8 cellular contexts compared by ENCODE assay signal in the genomic region with DNA sequence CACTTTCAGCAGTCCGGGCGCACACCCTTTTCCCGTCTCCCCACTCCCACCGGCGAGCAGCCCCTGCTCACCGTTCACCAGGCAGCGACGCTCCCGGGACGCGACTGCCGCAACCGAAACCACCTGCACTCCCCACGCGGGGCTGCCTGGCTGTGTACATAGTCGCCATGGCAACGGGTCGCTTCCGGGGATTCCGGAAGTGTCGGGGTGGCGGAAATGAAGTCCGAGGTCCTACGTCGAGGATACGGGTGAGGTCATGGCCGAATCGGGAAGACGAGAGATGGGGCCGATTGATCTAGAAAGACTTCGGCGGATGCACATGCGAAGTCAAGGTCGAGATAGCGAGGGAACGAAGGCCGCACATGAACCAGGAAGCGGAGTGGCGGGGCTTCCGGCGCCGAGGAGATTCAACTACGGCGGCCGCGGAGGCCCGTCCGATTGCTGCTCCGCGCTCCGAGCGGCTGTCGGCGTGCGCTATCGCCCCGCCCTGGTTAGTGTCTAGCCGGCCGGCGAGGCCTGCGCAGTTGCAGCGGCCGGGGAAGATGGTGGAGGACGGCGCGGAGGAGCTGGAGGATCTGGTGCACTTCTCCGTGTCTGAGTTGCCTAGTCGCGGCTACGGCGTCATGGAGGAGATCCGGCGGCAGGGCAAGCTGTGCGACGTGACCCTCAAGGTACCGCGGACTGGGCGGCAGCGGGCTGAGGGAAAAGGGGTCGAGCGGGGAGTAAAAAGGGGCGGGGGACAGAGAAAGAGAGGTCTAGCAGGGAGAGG. TPM values are rescaled to one million over a fixed set of nuclear protein-coding genes. Genes with fewer than 3 reads are reported as not detected.
A peak's percentile ranks its signal among the peaks of the same experiment; 100 is the strongest.
DNase-seq lines count a peak whose midpoint lies in the region; ATAC-seq, FAIRE-seq and TF ChIP-seq lines count a peak whose summit lies in the region.

A gene with protein sequence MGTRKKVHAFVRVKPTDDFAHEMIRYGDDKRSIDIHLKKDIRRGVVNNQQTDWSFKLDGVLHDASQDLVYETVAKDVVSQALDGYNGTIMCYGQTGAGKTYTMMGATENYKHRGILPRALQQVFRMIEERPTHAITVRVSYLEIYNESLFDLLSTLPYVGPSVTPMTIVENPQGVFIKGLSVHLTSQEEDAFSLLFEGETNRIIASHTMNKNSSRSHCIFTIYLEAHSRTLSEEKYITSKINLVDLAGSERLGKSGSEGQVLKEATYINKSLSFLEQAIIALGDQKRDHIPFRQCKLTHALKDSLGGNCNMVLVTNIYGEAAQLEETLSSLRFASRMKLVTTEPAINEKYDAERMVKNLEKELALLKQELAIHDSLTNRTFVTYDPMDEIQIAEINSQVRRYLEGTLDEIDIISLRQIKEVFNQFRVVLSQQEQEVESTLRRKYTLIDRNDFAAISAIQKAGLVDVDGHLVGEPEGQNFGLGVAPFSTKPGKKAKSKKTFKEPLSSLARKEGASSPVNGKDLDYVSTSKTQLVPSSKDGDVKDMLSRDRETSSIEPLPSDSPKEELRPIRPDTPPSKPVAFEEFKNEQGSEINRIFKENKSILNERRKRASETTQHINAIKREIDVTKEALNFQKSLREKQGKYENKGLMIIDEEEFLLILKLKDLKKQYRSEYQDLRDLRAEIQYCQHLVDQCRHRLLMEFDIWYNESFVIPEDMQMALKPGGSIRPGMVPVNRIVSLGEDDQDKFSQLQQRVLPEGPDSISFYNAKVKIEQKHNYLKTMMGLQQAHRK (minus strand): TSS at position 376 of the 769 bp plus-strand sequence. CDS start 5,425 bp downstream, outside the sequence.
A gene (plus strand): TSS at position 521 of the 769 bp plus-strand sequence. CDS start 22 bp downstream, at position 543.

- no peak for TF ChIP-seq CTCF in H9 (conservative IDR thresholded peaks at IDR 0.05)
- TF ChIP-seq CTCF in foreskin keratinocyte (conservative IDR thresholded peaks at IDR 0.05): peak; percentile 21

- peak; percentile 80 for ATAC-seq in foreskin keratinocyte

- peak within 1 kb of the TSS; percentile 98 to 100 (median 100) for H3K27ac Mint-ChIP-seq in H9

- H3K4me1 Mint-ChIP-seq in H9: peaks cover 13 to 14% of the 10 kb centered on the region in 2 experiments; a peak in 3 of 4 replicates

- H3T11ph ChIP-seq in H9 (ENCODE audit: low read length): no peak within 1 kb of the TSS

- H4K8ac ChIP-seq in H9 (replicated peaks; ENCODE audit: insufficient read length, low read depth, low read length): no peak within 1 kb of the TSS

- H3K9me3 ChIP-seq in H9 (ENCODE audit: control insufficient read depth, low read depth, low read length) (no peaks in the 10 kb centered on the region), MG63 (no peaks in the 10 kb centered on the region), neuron (ENCODE audit: low read length) (peaks cover 4% of the 10 kb centered on the region)

- H3K36me3 ChIP-seq in MG63: peaks cover 2% of the 10 kb centered on the region; the same call in 1 of the 2 replicates
- peaks cover 11% of the 10 kb centered on the region for H3K36me3 ChIP-seq in neuron (ENCODE audit: insufficient read depth, low read length)

- H3K4me3 ChIP-seq in MG63: peak within 1 kb of the TSS; percentile 94
- H3K4me3 ChIP-seq in neuron (ENCODE audit: low read length): peak within 1 kb of the TSS; percentile 94

- H3K4me1 ChIP-seq in H9 (ENCODE audit: insufficient read depth, low read length) (no peaks in the 10 kb centered on the region), foreskin keratinocyte (no peaks in the 10 kb centered on the region), neuron (ENCODE audit: insufficient read depth, low read length) (peaks cover 17% of the 10 kb centered on the region)

- no peaks in the 10 kb centered on the region for H3K79me1 ChIP-seq in H9 (ENCODE audit: insufficient read depth, low read depth, low read length, poor library complexity, severe bottlenecking)

- no peak within 1 kb of the TSS for H4K91ac ChIP-seq in H9 (ENCODE audit: insufficient read length, low read depth, low read length)

- H3K56ac ChIP-seq in H9 (ENCODE audit: insufficient read length, low read depth, low read length): no peak within 1 kb of the TSS

- H3K27me3 Mint-ChIP-seq in H9 (ENCODE audit: low read depth): no peaks in the 10 kb centered on the region

- FAIRE-seq in G401.6 (lab: Jason Lieb, UNC): peak; percentile 92

- H3K14ac ChIP-seq in H9 (ENCODE audit: insufficient read depth, low read length): peak within 1 kb of the TSS; percentile 98; the same call in 1 of the 2 replicates

- no peak within 1 kb of the TSS for H4K5ac ChIP-seq in H9 (ENCODE audit: insufficient read length, low read depth, low read length)

- peak within 1 kb of the TSS; percentile 98 for H3K18ac ChIP-seq in H9 (ENCODE audit: insufficient read length, low read depth, low read length)

- H3K23me2 ChIP-seq in H9 (ENCODE audit: insufficient read length, low read depth, low read length, poor library complexity, severe bottlenecking): peaks cover 20% of the 10 kb centered on the region

- H3K4me3 Mint-ChIP-seq in H9: peak within 1 kb of the TSS; percentile 99 to 100

- H3K9ac ChIP-seq in H9 (ENCODE audit: extremely low read depth, insufficient read length, low read length): peak within 1 kb of the TSS; percentile 90

- H3K27ac ChIP-seq in H9 (ENCODE audit: insufficient read length, low read depth, low read length) (peak within 1 kb of the TSS; percentile 62), foreskin keratinocyte (peak within 1 kb of the TSS; percentile 51)

- peak within 1 kb of the TSS; percentile 89 for H2BK120ac ChIP-seq in H9 (ENCODE audit: low read depth, low read length, poor library complexity, severe bottlenecking)

- peaks cover 0 to 2% of the 10 kb centered on the region in 2 experiments; a peak in 1 of 5 replicates for H3K9me3 Mint-ChIP-seq in H9

- WGBS in H9 (ENCODE audit: extremely low coverage, insufficient read length, low lambda C conversion rate): no CpG with 5 or more reads among the region's 82 CpGs

- peak within 1 kb of the TSS; percentile 48; the same call in 1 of the 2 replicates for H3K4ac ChIP-seq in H9 (ENCODE audit: low read depth, low read length)

- H2BK20ac ChIP-seq in H9 (ENCODE audit: low read depth, low read length, poor library complexity, severe bottlenecking): no peak within 1 kb of the TSS

- no peak within 1 kb of the TSS for H2BK12ac ChIP-seq in H9 (ENCODE audit: insufficient read length, low read depth, low read length)

- peaks cover 5 to 21% (median 6%) of the 10 kb centered on the region in 3 experiments; a peak in 5 of 7 replicates for H3K36me3 Mint-ChIP-seq in H9 (ENCODE audit: insufficient read depth in 1 of 3, low read depth in 3 of 3)

- no peak within 1 kb of the TSS for H2BK5ac ChIP-seq in H9 (ENCODE audit: insufficient read length, low read length)

- H2AFZ ChIP-seq in H9 (ENCODE audit: low read length): peak within 1 kb of the TSS; percentile 82
- H2AFZ ChIP-seq in neuron (ENCODE audit: low read depth, low read length): peak within 1 kb of the TSS; percentile 85

- no peaks in the 10 kb centered on the region for H3K27me3 ChIP-seq in H9 (ENCODE audit: insufficient read depth, low read length)
- no peaks in the 10 kb centered on the region for H3K27me3 ChIP-seq in MG63
- no peaks in the 10 kb centered on the region for H3K27me3 ChIP-seq in foreskin keratinocyte
- H3K27me3 ChIP-seq in neuron (ENCODE audit: insufficient read depth, low read length): no peaks in the 10 kb centered on the region

- peaks cover 4% of the 10 kb centered on the region; the same call in 1 of the 2 replicates for H3K79me2 ChIP-seq in H9 (ENCODE audit: insufficient read depth, low read length)

- H2BK15ac ChIP-seq in H9 (ENCODE audit: low read depth, low read length): no peak within 1 kb of the TSS; the same call in 1 of the 2 replicates

- peak within 1 kb of the TSS; percentile 92 for H3K4me2 ChIP-seq in H9 (ENCODE audit: insufficient read depth, insufficient read length, low read length)

- H2AK5ac ChIP-seq in H9 (ENCODE audit: insufficient read length, low read length): no peak within 1 kb of the TSS

- peak; percentile 91 for DNase-seq in H9
- peak; percentile 86 for DNase-seq in MG63
- peak; percentile 92 for DNase-seq in SIG-M5 (lab: John Stamatoyannopoulos, UW)
- peak; percentile 90 to 94 (median 93) for DNase-seq in activated naive CD4-positive, alpha-beta T cell (lab: John Stamatoyannopoulos, UW)
- peak; percentile 89 to 92 for DNase-seq in foreskin keratinocyte
- peak; percentile 91 for DNase-seq in stromal cell of bone marrow (ENCODE audit: low read depth)

- no peaks in the 10 kb centered on the region for H4K20me1 ChIP-seq in H9 (ENCODE audit: control insufficient read depth, insufficient read depth, insufficient read length)

- H3K23ac ChIP-seq in H9 (ENCODE audit: insufficient read length, low read depth, low read length): no peak within 1 kb of the TSS

RNA-seq across cellular contexts. Expression of the first gene that starts in this region (rescaled TPM):
- 8.4 and 11.8 TPM in 2 replicates for total RNA-seq in H9 (2021)
- 0.53 and 0.74 TPM in 2 replicates for total RNA-seq in MG63 (2014; rRNA removed; shearing (Covaris generic); ENCODE audit: low replicate concordance)
- 5.3 and 7.0 TPM in 2 replicates for total RNA-seq in foreskin keratinocyte
- 9.7 TPM in 2 replicates for polyA plus RNA-seq in foreskin keratinocyte

RNA-seq across cellular contexts. Expression of the second gene that starts in this region (rescaled TPM):
- total RNA-seq in H9 (2021) (49.3 and 55.3 TPM in 2 replicates), foreskin keratinocyte (20.0 and 20.1 TPM in 2 replicates)
- total RNA-seq in MG63 (2014; rRNA removed; shearing (Covaris generic); ENCODE audit: low replicate concordance): 21.0 and 30.4 TPM in 2 replicates
- 11.7 and 13.1 TPM in 2 replicates for polyA plus RNA-seq in foreskin keratinocyte

Comparison
In these comparisons a context has a peak if more than half of its experiments do, and no peak if none do; other contexts are left out.
1. Peak in every context shown above with its lines: DNase-seq, ATAC-seq, H3K4me3 ChIP-seq and H3K27ac ChIP-seq.